Comparison of ENCODE assay signal across 15 cellular contexts in genomic region chr16:22213236-22213635, GRCh38. TPM values are rescaled to one million over a fixed set of nuclear protein-coding genes. Genes with fewer than 3 reads are reported as not detected.
DNase-seq lines count a peak whose midpoint lies in the region; ATAC-seq and TF ChIP-seq lines count a peak whose summit lies in the region.
"Had no signal": no experiment of that assay in that cellular context is flagged by ENCODE, and none has a peak within 500 bp of the region (broad histone marks: within the 10 kb centered on the region; RNA-seq: fewer than 3 reads in every experiment).

No MANE protein-coding gene starts in this region.

- H3K36me3 ChIP-seq in BLaER1 (peaks cover 68% of the 10 kb centered on the region), muscle layer of colon (ENCODE audit: insufficient read depth, low read length) (peaks cover 4% of the 10 kb centered on the region), tibial artery (peaks cover 0 to 11% (median 9%) of the 10 kb centered on the region in 3 donors)

- intact Hi-C loops in tibial artery (cut with DNase I; ENCODE audit: low total_unique reads), result no loop called here

- H3K27me3 ChIP-seq in BLaER1 (no peaks in the 10 kb centered on the region), muscle layer of colon (ENCODE audit: control insufficient read depth in 1 of 2, insufficient read depth in 2 of 2, low read length in 2 of 2) (no peaks in the 10 kb centered on the region), tibial artery (no peaks in the 10 kb centered on the region)

- H4K20me1 ChIP-seq in BLaER1, result peaks cover 39% of the 10 kb centered on the region

- peaks cover 98% of the 10 kb centered on the region for H3K4me1 ChIP-seq in BLaER1
- peaks cover 73% of the 10 kb centered on the region for H3K4me1 ChIP-seq in muscle layer of colon (ENCODE audit: insufficient read depth, low read length)
- H3K4me1 ChIP-seq in tibial artery, result peaks cover 0 to 89% (median 65%) of the 10 kb centered on the region in 4 donors

- ATAC-seq in GM21526 (IDR thresholded peaks at IDR 0.05; ENCODE audit: low FRiP score, unreplicated experiment), result no peak
- ATAC-seq: CD8-positive, alpha-beta T cell had no signal

- H3K27ac ChIP-seq in BLaER1, result peak overlapping the region; percentile 32
- H3K27ac ChIP-seq in muscle layer of colon (ENCODE audit: low read depth, low read length), result peak overlapping the region; percentile 37
- H3K27ac ChIP-seq in tibial artery, result peak overlapping the region; percentile 55 to 87

- H3K9ac ChIP-seq in BLaER1 (no peak overlapping the region), muscle layer of colon (ENCODE audit: low read length) (peak overlapping the region; percentile 34)

- H3K4me2 ChIP-seq in BLaER1, result peak overlapping the region; percentile 10; the same call in 1 of the 2 replicates

- H3K4me3 ChIP-seq in BLaER1 (no peak overlapping the region), muscle layer of colon (ENCODE audit: low read depth in 1 of 2, low read length in 2 of 2) (no peak overlapping the region), tibial artery (no peak overlapping the region)

- in situ Hi-C loops in G401 (cut with HindIII; ENCODE audit: low sequenced_read_pairs), result no loop called here

- TF ChIP-seq CTCF in tibial artery (IDR thresholded peaks at IDR 0.05), result no peak

- peak; percentile 73 for DNase-seq in G401 (ENCODE audit: low spot score)
- DNase-seq in tibial artery, result no peak
- DNase-seq in NCI-H1930 (lab: John Stamatoyannopoulos, UW), result no peak
- no peak for DNase-seq in inferior parietal cortex (ENCODE audit: extremely low spot score)
- DNase-seq: DMS153, NCI-H1105, NCI-H2081, NCI-H2171, NCI-H524 treated with DMSO at 0.1 percent for 48 hours, Right ventricle myocardium superior had no signal

- H3K9me3 ChIP-seq in BLaER1 (peaks cover 21% of the 10 kb centered on the region), muscle layer of colon (ENCODE audit: low read length) (no peaks in the 10 kb centered on the region), tibial artery (no peaks in the 10 kb centered on the region)

RNA-seq across cellular contexts. Expression of gene EEF2K, which starts 7.2 kb away (rescaled TPM):
- total RNA-seq in G401 (2014; rRNA removed; shearing (Covaris generic)), result 18.6 and 22.0 TPM in 2 replicates

RNA-seq across cellular contexts. Expression of gene SDR42E2, which starts 50.9 kb away (rescaled TPM):
- total RNA-seq in G401 (2014; rRNA removed; shearing (Covaris generic)), result not detected in 2 replicates
- total RNA-seq: H4, Right ventricle myocardium superior had no signal
